20 cellular contexts compared by ENCODE assay signal in the genomic region with DNA sequence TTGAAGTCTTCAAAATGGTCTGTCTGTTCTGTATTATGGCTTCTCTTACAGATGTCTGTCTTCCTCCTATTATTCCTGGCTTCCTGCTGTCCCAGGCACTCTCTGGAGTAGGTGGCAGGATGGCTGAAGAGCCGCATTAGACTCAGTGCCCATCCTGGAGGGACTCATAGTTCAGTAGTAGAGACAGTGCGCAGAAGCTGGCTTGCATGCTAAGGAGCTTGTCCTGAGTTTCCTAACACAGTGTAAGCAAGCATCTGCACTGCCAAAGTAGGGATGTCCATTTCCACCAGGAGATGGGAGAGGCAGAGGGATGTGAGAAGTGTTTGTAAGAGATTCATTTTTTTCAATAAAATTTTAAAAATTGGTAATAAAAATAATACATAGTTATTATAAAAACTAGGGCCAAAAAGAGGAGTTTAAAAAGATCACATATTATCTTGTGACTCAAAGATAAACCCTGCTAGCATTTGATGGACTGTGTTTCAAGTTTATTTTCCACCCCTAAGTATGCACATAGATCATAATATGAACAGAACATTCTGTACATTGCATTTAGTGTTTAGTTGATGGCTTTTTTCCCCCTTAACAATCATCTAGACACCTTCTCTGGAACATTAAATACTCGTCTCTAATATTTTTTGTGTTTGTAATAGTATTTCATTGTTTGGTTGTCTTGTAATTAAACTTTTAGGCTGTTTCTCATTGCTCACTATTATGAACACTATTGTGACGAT. TPM values are rescaled to one million over a fixed set of nuclear protein-coding genes. Genes with fewer than 3 reads are reported as not detected.
DNase-seq lines count a peak whose midpoint lies in the region; ATAC-seq, FAIRE-seq and TF ChIP-seq lines count a peak whose summit lies in the region.
"Had no signal": no experiment of that assay in that cellular context is flagged by ENCODE, and none has a peak within 500 bp of the region (broad histone marks: within the 10 kb centered on the region; RNA-seq: fewer than 3 reads in every experiment).

No MANE protein-coding gene starts in this region.

- H3K27me3 ChIP-seq in astrocyte (ENCODE audit: insufficient read depth, low read length) (peaks cover 23% of the 10 kb centered on the region), esophagus muscularis mucosa (no peaks in the 10 kb centered on the region), psoas muscle (ENCODE audit: insufficient read depth in 3 of 3, low read length in 2 of 3) (peaks cover 0 to 3% (median 0%) of the 10 kb centered on the region in 3 donors), tibial artery (no peaks in the 10 kb centered on the region)
- H3K27me3 ChIP-seq in naive thymus-derived CD4-positive, alpha-beta T cell (ENCODE audit: control insufficient read depth in 2 of 2, insufficient read depth in 2 of 2, low read length in 2 of 2) = no peaks in the 10 kb centered on the region
- H3K27me3 ChIP-seq: BE2C had no signal

- POLR2A ChIA-PET in naive thymus-derived CD4-positive, alpha-beta T cell (lab: Charles Lee) = no interaction called here

- H3K9me3 Mint-ChIP-seq in astrocyte (ENCODE audit: unreplicated experiment) = peaks cover 18% of the 10 kb centered on the region
- peaks cover 0 to 19% (median 5%) of the 10 kb centered on the region in 11 donors for H3K9me3 Mint-ChIP-seq in naive thymus-derived CD4-positive, alpha-beta T cell

- H3K4me3 Mint-ChIP-seq in astrocyte (ENCODE audit: unreplicated experiment) = no peak overlapping the region
- no peak overlapping the region for H3K4me3 Mint-ChIP-seq in naive thymus-derived CD4-positive, alpha-beta T cell

- H3K4me3 ChIP-seq in astrocyte (ENCODE audit: insufficient read depth, low read depth, low read length) = no peak overlapping the region
- H3K4me3 ChIP-seq in esophagus muscularis mucosa = no peak overlapping the region
- no peak overlapping the region for H3K4me3 ChIP-seq in psoas muscle
- no peak overlapping the region for H3K4me3 ChIP-seq in tibial artery
- H3K4me3 ChIP-seq in naive thymus-derived CD4-positive, alpha-beta T cell (ENCODE audit: low read length) = no peak overlapping the region
- H3K4me3 ChIP-seq: SJSA1 had no signal

- H3K4me2 ChIP-seq in astrocyte (ENCODE audit: low read length) = no peak overlapping the region

- no peak for DNase-seq in astrocyte (ENCODE audit: low read depth)
- no peak for DNase-seq in esophagus muscularis mucosa (ENCODE audit: extremely low spot score)
- DNase-seq in psoas muscle = no peak
- DNase-seq in tibial artery = no peak
- DNase-seq in stimulated activated CD4-positive, alpha-beta T cell treated with anti-CD3 and anti-CD28 coated beads, Interleukin-1b, Interleukin-23, amount 100 ng/mL, for 48 hours = no peak
- no peak for DNase-seq in naive thymus-derived CD4-positive, alpha-beta T cell
- DNase-seq in OCI-M1 (lab: John Stamatoyannopoulos, UW) = no peak
- DNase-seq: BE2C, DMS53, GDM1, Kasumi-1, NCI-H1694, NCI-H2081 treated with DMSO at 0.1 percent for 48 hours, NCI-H2171 treated with DMSO at 0.1 percent for 48 hours, NCI-H526 had no signal

- peak overlapping the region; percentile 77 for H3K27ac Mint-ChIP-seq in astrocyte (ENCODE audit: unreplicated experiment)
- no peak overlapping the region for H3K27ac Mint-ChIP-seq in naive thymus-derived CD4-positive, alpha-beta T cell

- peaks cover 8% of the 10 kb centered on the region for H3K27me3 Mint-ChIP-seq in astrocyte (ENCODE audit: low read depth, unreplicated experiment)
- H3K27me3 Mint-ChIP-seq in naive thymus-derived CD4-positive, alpha-beta T cell = peaks cover 0 to 35% (median 20%) of the 10 kb centered on the region in 5 donors

- H4K20me1 ChIP-seq in astrocyte (ENCODE audit: insufficient read depth, low read length) = no peaks in the 10 kb centered on the region

- TF ChIP-seq POLR2A in esophagus muscularis mucosa (IDR thresholded peaks at IDR 0.05; ENCODE audit: low read depth) = no peak

- no peak for FAIRE-seq in astrocyte (lab: Jason Lieb, UNC)
- FAIRE-seq: D721Med, GM19239 had no signal

- CTCF ChIA-PET in naive thymus-derived CD4-positive, alpha-beta T cell (lab: Charles Lee) = no interaction called here

- intact Hi-C loops in esophagus muscularis mucosa (cut with DNase I) (no loop called here), psoas muscle (cut with DNase I) (no loop called here), tibial artery (cut with DNase I; ENCODE audit: low total_unique reads) (no loop called here)
- intact Hi-C loops in naive thymus-derived CD4-positive, alpha-beta T cell (cut with micrococcal nuclease) = no loop called here

- H3K9me3 ChIP-seq in astrocyte (ENCODE audit: insufficient read depth, low read depth, low read length) (peaks cover 8% of the 10 kb centered on the region), esophagus muscularis mucosa (peaks cover 0 to 7% (median 0%) of the 10 kb centered on the region in 4 donors), psoas muscle (no peaks in the 10 kb centered on the region), tibial artery (peaks cover 0 to 6% (median 0%) of the 10 kb centered on the region in 3 donors)
- no peaks in the 10 kb centered on the region for H3K9me3 ChIP-seq in naive thymus-derived CD4-positive, alpha-beta T cell (ENCODE audit: control insufficient read depth in 2 of 3, low read length in 3 of 3)
- H3K9me3 ChIP-seq: BE2C, SJSA1 had no signal

- H3K36me3 ChIP-seq in astrocyte (ENCODE audit: insufficient read depth, low read length) (no peaks in the 10 kb centered on the region), esophagus muscularis mucosa (no peaks in the 10 kb centered on the region), psoas muscle (ENCODE audit: insufficient read depth in 1 of 2, low read depth in 1 of 2) (no peaks in the 10 kb centered on the region), tibial artery (no peaks in the 10 kb centered on the region)
- no peaks in the 10 kb centered on the region for H3K36me3 ChIP-seq in naive thymus-derived CD4-positive, alpha-beta T cell (ENCODE audit: control insufficient read depth in 2 of 3, insufficient read depth in 3 of 3, low read length in 3 of 3)
- H3K36me3 ChIP-seq: BE2C, SJSA1 had no signal

- H3K27ac ChIP-seq in astrocyte (ENCODE audit: low read depth, low read length) = no peak overlapping the region
- H3K27ac ChIP-seq in esophagus muscularis mucosa (replicated peaks in 1 of 4) = peak overlapping the region; percentile 87 to 92 (median 88)
- peak overlapping the region; percentile 23 for H3K27ac ChIP-seq in psoas muscle
- peak overlapping the region; percentile 24 to 29 for H3K27ac ChIP-seq in tibial artery
- no peak overlapping the region for H3K27ac ChIP-seq in naive thymus-derived CD4-positive, alpha-beta T cell (ENCODE audit: low read depth, low read length)
- H3K27ac ChIP-seq: SJSA1 had no signal

- H2AFZ ChIP-seq in astrocyte (ENCODE audit: low read depth, low read length) = no peak overlapping the region

- ATAC-seq in psoas muscle = no peak
- ATAC-seq in naive thymus-derived CD4-positive, alpha-beta T cell = no peak
- ATAC-seq: Right ventricle myocardium inferior had no signal

- no peak overlapping the region for H3K9ac ChIP-seq in astrocyte (ENCODE audit: low read length)

- H3K4me1 ChIP-seq in astrocyte (ENCODE audit: insufficient read depth, low read length) (peaks cover 4% of the 10 kb centered on the region), esophagus muscularis mucosa (peaks cover 15 to 87% (median 79%) of the 10 kb centered on the region in 4 donors), psoas muscle (no peaks in the 10 kb centered on the region), tibial artery (peaks cover 6 to 40% (median 14%) of the 10 kb centered on the region in 4 donors)
- H3K4me1 ChIP-seq in naive thymus-derived CD4-positive, alpha-beta T cell (ENCODE audit: control insufficient read depth in 2 of 2, insufficient read depth in 2 of 2, low read length in 2 of 2) = no peaks in the 10 kb centered on the region
- H3K4me1 ChIP-seq: BE2C had no signal

- H3K36me3 Mint-ChIP-seq in astrocyte (ENCODE audit: low read depth, unreplicated experiment) = peaks cover 4% of the 10 kb centered on the region
- peaks cover 0 to 3% (median 0%) of the 10 kb centered on the region in 5 donors for H3K36me3 Mint-ChIP-seq in naive thymus-derived CD4-positive, alpha-beta T cell

- 51% methylated on average over 4 of the region's 4 CpGs for WGBS in esophagus muscularis mucosa
- 50 to 62% (median 50%) methylated on average over 4 of the region's 4 CpGs for WGBS in psoas muscle, 3 donors

- H3K79me2 ChIP-seq in astrocyte (ENCODE audit: insufficient read depth, low read length) = no peaks in the 10 kb centered on the region

- H3K4me1 Mint-ChIP-seq in astrocyte (ENCODE audit: low read depth, unreplicated experiment) = peaks cover 13% of the 10 kb centered on the region
- no peaks in the 10 kb centered on the region for H3K4me1 Mint-ChIP-seq in naive thymus-derived CD4-positive, alpha-beta T cell

- peak; percentile 82 for TF ChIP-seq EP300 in esophagus muscularis mucosa (IDR thresholded peaks at IDR 0.05)

- TF ChIP-seq CTCF in astrocyte (IDR thresholded peaks at IDR 0.05; ENCODE audit: insufficient read depth, low read depth, low read length) (no peak), esophagus muscularis mucosa (IDR thresholded peaks at IDR 0.05) (no peak), psoas muscle (IDR thresholded peaks at IDR 0.05) (no peak), tibial artery (IDR thresholded peaks at IDR 0.05) (no peak)

RNA-seq across cellular contexts. Expression of a gene that starts 10.3 kb away (rescaled TPM):
- 5.6 and 11.7 TPM in 2 replicates for total RNA-seq in astrocyte
- 100 to 1,000 TPM; 134 to 256 (median 145) TPM for total RNA-seq in esophagus muscularis mucosa
- total RNA-seq in psoas muscle = 10 to 100 TPM in 2 of 4 donors, 1 to 10 TPM in 2; 5.6 to 34.7 (median 14.3) TPM
- polyA plus RNA-seq in psoas muscle = 1 to 10 TPM; 2.9 to 7.5 (median 3.7) TPM
- total RNA-seq in naive thymus-derived CD4-positive, alpha-beta T cell = under 1 TPM in 2 of 5 experiments, not detected in 3; 0.05 to 0.31 TPM
- polyA plus RNA-seq in naive thymus-derived CD4-positive, alpha-beta T cell = not detected
- total RNA-seq: MCF 10A had no signal

Comparison
In these comparisons a context has a peak if more than half of its experiments do, and no peak if none do; other contexts are left out.
1. H3K27ac ChIP-seq: peak in esophagus muscularis mucosa (4 of 4), psoas muscle (single experiment) and tibial artery (2 of 2); none in astrocyte (single experiment) and naive thymus-derived CD4-positive, alpha-beta T cell (single experiment).